In genomic region chr1:245045087-245045881, GRCh38 we compare ENCODE assay signal across 10 cellular contexts.
A peak's percentile ranks its signal among the peaks of the same experiment; 100 is the strongest.
DNase-seq lines count a peak whose midpoint lies in the region; ATAC-seq and TF ChIP-seq lines count a peak whose summit lies in the region.
"Had no signal": no experiment of that assay in that cellular context is flagged by ENCODE, and none has a peak within 500 bp of the region (broad histone marks: within the 10 kb centered on the region; RNA-seq: fewer than 3 reads in every experiment).

No MANE protein-coding gene starts in this region.

- H3K4me3 ChIP-seq in mammary epithelial cell (replicated peaks in 1 of 3; ENCODE audit: insufficient read depth in 1 of 3, low read depth in 2 of 3, low read length in 3 of 3), result peak overlapping the region in 2 of 3 experiments; percentile 0 to 13
- H3K4me3 ChIP-seq in thoracic aorta, result peak overlapping the region; percentile 2

- no peaks in the 10 kb centered on the region for H4K20me1 ChIP-seq in mammary epithelial cell (ENCODE audit: insufficient read depth, low read length)

- H3K27me3 ChIP-seq in mammary epithelial cell (ENCODE audit: insufficient read depth, low read length), result no peaks in the 10 kb centered on the region
- H3K27me3 ChIP-seq in thoracic aorta (replicated peaks; ENCODE audit: insufficient read depth), result no peaks in the 10 kb centered on the region

- H3K4me2 ChIP-seq in mammary epithelial cell (ENCODE audit: insufficient read depth, low read depth, low read length), result peak overlapping the region; percentile 65

- intact Hi-C loops in mammary epithelial cell (cut with micrococcal nuclease), result no loop called here

- H3K4me1 ChIP-seq in mammary epithelial cell (ENCODE audit: insufficient read depth, low read length), result peaks cover 6% of the 10 kb centered on the region
- H3K4me1 ChIP-seq in thoracic aorta (ENCODE audit: control insufficient read depth in 1 of 2, low read depth in 2 of 2), result peaks cover 0 to 3% of the 10 kb centered on the region in 2 donors

- no peaks in the 10 kb centered on the region for H3K79me2 ChIP-seq in mammary epithelial cell (ENCODE audit: insufficient read depth, low read length)

- CTCF ChIA-PET in mammary epithelial cell (lab: Charles Lee; ENCODE audit: low non-redundant PET), result no interaction called here

- 5% methylated on average over 9 of the region's 9 CpGs for WGBS in mammary epithelial cell (ENCODE audit: low coverage, missing lambda C conversion rate)

- peak overlapping the region; percentile 80 for H2AFZ ChIP-seq in mammary epithelial cell (ENCODE audit: low read depth, low read length)

- no peak overlapping the region for H3K9ac ChIP-seq in mammary epithelial cell (ENCODE audit: insufficient read depth, low read length)

- in situ Hi-C loops in mammary epithelial cell (cut with MboI; ENCODE audit: low sequenced_read_pairs in 2 of 2), result loop anchor here (25.0 kb wide), 2 partner anchors 183 to 433 kb away; partner anchors contain the start of gene HNRNPU (in 1 of the 2)

- H3K27ac ChIP-seq in mammary epithelial cell (ENCODE audit: insufficient read depth, low read depth, low read length) (no peak overlapping the region), thoracic aorta (no peak overlapping the region)

- H3K9me3 ChIP-seq in mammary epithelial cell (replicated peaks; ENCODE audit: insufficient read depth, low read length) (no peaks in the 10 kb centered on the region), thoracic aorta (no peaks in the 10 kb centered on the region)

- BruUV-seq in mammary epithelial cell (replicated peaks; lab: Mats Ljungman, UMichigan), result no TSS peak

- peak; percentile 37 for ATAC-seq in thoracic aorta (ENCODE audit: insufficient number of reproducible peaks, low FRiP score, low read depth)
- no peak for ATAC-seq in HG03280 (IDR thresholded peaks at IDR 0.05; ENCODE audit: unreplicated experiment)

- H3K36me3 ChIP-seq in mammary epithelial cell (ENCODE audit: insufficient read depth, low read length), result no peaks in the 10 kb centered on the region
- no peaks in the 10 kb centered on the region for H3K36me3 ChIP-seq in thoracic aorta

- DNase-seq in DMS53 (lab: John Stamatoyannopoulos, UW) (peak; percentile 23), DMS53 treated with DMSO at 0.1 percent for 48 hours (lab: John Stamatoyannopoulos, UW; ENCODE audit: unreplicated experiment) (no peak), mammary epithelial cell (peak; percentile 70), islet precursor cell (peak; percentile 81), thoracic aorta (ENCODE audit: low spot score) (no peak), NOMO-1 treated with dmso at 0.1 percent for 144 hours (lab: John Stamatoyannopoulos, UW; ENCODE audit: unreplicated experiment) (no peak)
- DNase-seq in activated CD8-positive, alpha-beta memory T cell treated with anti-CD3 and anti-CD28 coated beads, Interleukin-2, amount 50 U/mL, for 4 hours, result no peak
- DNase-seq: activated B cell treated with CpG ODN at 0.5 μM for 24 hours, immature natural killer cell had no signal

- dilution Hi-C loops in mammary epithelial cell (cut with HindIII; ENCODE audit: low sequenced_read_pairs), result no loop called here

- TF ChIP-seq CTCF in mammary epithelial cell (conservative IDR thresholded peaks at IDR 0.05 in 1 of 2, IDR thresholded peaks at IDR 0.05 in 1 of 2; ENCODE audit: extremely low read depth in 1 of 2, insufficient read depth in 1 of 2, low read depth in 1 of 2, low read length in 2 of 2) (no peak), thoracic aorta (IDR thresholded peaks at IDR 0.05) (no peak)

Comparison
In these comparisons a context has a peak if more than half of its experiments do, and no peak if none do; other contexts are left out.
1. DNase-seq: peak in DMS53 (single experiment), mammary epithelial cell (single experiment) and islet precursor cell (single experiment); none in DMS53 treated with DMSO at 0.1 percent for 48 hours (single experiment), thoracic aorta (single experiment), activated CD8-positive, alpha-beta memory T cell treated with anti-CD3 and anti-CD28 coated beads, Interleukin-2, amount 50 U/mL, for 4 hours (single experiment) and NOMO-1 treated with dmso at 0.1 percent for 144 hours (single experiment).